10 cellular contexts compared by ENCODE assay signal in the genomic region with DNA sequence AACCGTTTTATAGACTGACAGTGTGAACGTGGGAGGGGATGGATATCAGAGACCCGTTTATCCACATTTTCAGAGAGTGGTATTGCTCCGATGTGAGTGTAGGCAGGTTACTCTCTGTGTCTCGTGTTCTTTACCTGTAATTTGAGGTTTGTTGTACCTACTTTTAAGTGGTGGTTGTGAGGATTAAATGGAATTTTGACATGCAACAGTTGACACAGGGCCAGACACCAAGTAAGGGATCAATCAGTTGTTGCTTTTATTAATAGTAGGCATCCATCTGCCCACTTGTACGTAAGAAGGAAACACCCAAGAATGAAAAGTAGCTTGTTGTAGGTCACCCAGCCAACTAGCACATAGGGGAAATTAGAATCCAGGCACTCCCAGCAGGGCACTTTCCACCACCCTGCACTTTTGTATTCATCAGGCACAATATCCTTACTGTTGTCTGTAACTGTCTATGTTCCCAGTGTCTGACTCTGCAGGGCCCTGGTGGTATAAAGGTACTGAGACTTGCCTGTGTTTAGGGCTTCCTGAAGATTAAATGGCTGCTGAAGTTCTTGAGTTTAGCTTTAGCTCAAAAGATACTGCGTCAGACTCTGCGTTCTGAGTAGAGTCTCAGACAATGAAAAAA. TPM values are rescaled to one million over a fixed set of nuclear protein-coding genes. Genes with fewer than 3 reads are reported as not detected.
DNase-seq lines count a peak whose midpoint lies in the region; ATAC-seq and TF ChIP-seq lines count a peak whose summit lies in the region.
"Not testable (repeated sequence)": the region's sequence is repeated elsewhere in the genome, so short reads cannot be mapped to it uniquely, and the experiment has no call there.
"Had no signal": no experiment of that assay in that cellular context is flagged by ENCODE, and none has a peak within 500 bp of the region (broad histone marks: within the 10 kb centered on the region; RNA-seq: fewer than 3 reads in every experiment).

No MANE protein-coding gene starts in this region.

- H3K27ac ChIP-seq in OCI-LY1 (ENCODE audit: low read depth, low read length, poor library complexity, severe bottlenecking); coronary artery; rectal smooth muscle tissue (ENCODE audit: low read depth, low read length); uterus: not testable (repeated sequence)
- H3K27ac ChIP-seq in heart right ventricle, result peak overlapping the region in 3 of 10 donors; percentile 55 to 69 (median 68)

- not testable (repeated sequence) for H3K27ac Mint-ChIP-seq in activated T-cell treated with anti-CD3 and anti-CD28 coated beads, Interleukin-2, amount 50 U/mL, for 72 hours
- H3K27ac Mint-ChIP-seq in mesothelial cell of epicardium, result peak overlapping the region; percentile 88

- not testable (repeated sequence) for H4K20me1 ChIP-seq in OCI-LY1 (ENCODE audit: insufficient read depth, low read length)

- not testable (repeated sequence) for ATAC-seq in activated T-cell treated with anti-CD3 and anti-CD28 coated beads, Interleukin-2, amount 50 U/mL, for 72 hours (replicated peaks in 1 of 2); heart right ventricle

- H3K9me3 Mint-ChIP-seq in activated T-cell treated with anti-CD3 and anti-CD28 coated beads, Interleukin-2, amount 50 U/mL, for 72 hours; mesothelial cell of epicardium: not testable (repeated sequence)

- WGBS in heart right ventricle, 2 donors, result 56 to 58% methylated on average over 8 of the region's 8 CpGs

- not testable (repeated sequence) for DNase-seq in GM06990 (ENCODE audit: extremely low read depth, insufficient read length); activated T-cell treated with anti-CD3 and anti-CD28 coated beads, Interleukin-2, amount 50 U/mL, for 72 hours; coronary artery (ENCODE audit: low spot score); heart right ventricle; mesothelial cell of epicardium (ENCODE audit: low spot score in 2 of 2, unreplicated experiment in 2 of 2); uterus

- not testable (repeated sequence) for H3K27me3 Mint-ChIP-seq in activated T-cell treated with anti-CD3 and anti-CD28 coated beads, Interleukin-2, amount 50 U/mL, for 72 hours (ENCODE audit: low read depth); mesothelial cell of epicardium (ENCODE audit: low read depth)

- peak overlapping the region; percentile 93 to 97 for H3K4me3 Mint-ChIP-seq in activated T-cell treated with anti-CD3 and anti-CD28 coated beads, Interleukin-2, amount 50 U/mL, for 72 hours
- H3K4me3 Mint-ChIP-seq in mesothelial cell of epicardium, result peak overlapping the region; percentile 92

- not testable (repeated sequence) for H2AFZ ChIP-seq in OCI-LY1 (ENCODE audit: low read length)

- not testable (repeated sequence) for H3F3A ChIP-seq in OCI-LY1 (ENCODE audit: insufficient read depth, low read length)

- H3K4me3 ChIP-seq in GM06990 (replicated peaks; ENCODE audit: low read depth, low read length) (peak overlapping the region; percentile 63), OCI-LY1 (ENCODE audit: low read depth, low read length, poor library complexity, severe bottlenecking) (peak overlapping the region; percentile 68), coronary artery (peak overlapping the region; percentile 75), heart right ventricle (peak overlapping the region; percentile 37 to 76 (median 66)), rectal smooth muscle tissue (ENCODE audit: low read length) (peak overlapping the region; percentile 56), uterus (peak overlapping the region; percentile 33 to 56)

- H3K79me2 ChIP-seq in OCI-LY1 (ENCODE audit: insufficient read depth, low read length), result not testable (repeated sequence)

- H3K4me2 ChIP-seq in OCI-LY1 (ENCODE audit: low read length), result peak overlapping the region; percentile 70

- not testable (repeated sequence) for H3K36me3 ChIP-seq in GM06990 (ENCODE audit: control insufficient read depth, insufficient read depth, low read length); OCI-LY1 (ENCODE audit: insufficient read depth, low read length); heart right ventricle; rectal smooth muscle tissue (ENCODE audit: control insufficient read depth, insufficient read depth, low read length); uterus

- not testable (repeated sequence) for H3K4me1 ChIP-seq in OCI-LY1 (ENCODE audit: insufficient read depth, low read length, severe bottlenecking); heart right ventricle; rectal smooth muscle tissue (ENCODE audit: control insufficient read depth, insufficient read depth, low read length); uterus

- H3K9me3 ChIP-seq in OCI-LY1 (ENCODE audit: low read length); heart right ventricle; uterus: not testable (repeated sequence)

- peaks cover 27% of the 10 kb centered on the region for H3K4me1 Mint-ChIP-seq in activated T-cell treated with anti-CD3 and anti-CD28 coated beads, Interleukin-2, amount 50 U/mL, for 72 hours (ENCODE audit: low read depth)
- not testable (repeated sequence) for H3K4me1 Mint-ChIP-seq in mesothelial cell of epicardium

- H3K9ac ChIP-seq in OCI-LY1 (ENCODE audit: low read length), result peak overlapping the region; percentile 66
- not testable (repeated sequence) for H3K9ac ChIP-seq in rectal smooth muscle tissue (ENCODE audit: low read length)

- H3K9me2 ChIP-seq in OCI-LY1 (ENCODE audit: low read depth, low read length), result not testable (repeated sequence)

- TF ChIP-seq CTCF in GM06990 (IDR thresholded peaks at IDR 0.05; ENCODE audit: insufficient read depth, low read length, poor library complexity, severe bottlenecking); OCI-LY1 (IDR thresholded peaks at IDR 0.05; ENCODE audit: low read length); coronary artery (IDR thresholded peaks at IDR 0.05); heart right ventricle (IDR thresholded peaks at IDR 0.05); mesothelial cell of epicardium (IDR thresholded peaks at IDR 0.05; ENCODE audit: unreplicated experiment); uterus (IDR thresholded peaks at IDR 0.05): not testable (repeated sequence)

- not testable (repeated sequence) for TF ChIP-seq POLR2A in uterus (IDR thresholded peaks at IDR 0.05)

- not testable (repeated sequence) for H3K27me3 ChIP-seq in GM06990 (replicated peaks; ENCODE audit: control insufficient read depth, insufficient read depth, low read length); OCI-LY1 (ENCODE audit: insufficient read depth, low read length); heart right ventricle; rectal smooth muscle tissue (ENCODE audit: control insufficient read depth, insufficient read depth, low read length); uterus

- not testable (repeated sequence) for H3K36me3 Mint-ChIP-seq in activated T-cell treated with anti-CD3 and anti-CD28 coated beads, Interleukin-2, amount 50 U/mL, for 72 hours (ENCODE audit: insufficient read depth in 2 of 2); mesothelial cell of epicardium

- intact Hi-C loops in heart right ventricle (cut with DNase I); uterus (cut with DNase I; ENCODE audit: low total_unique reads): not testable (repeated sequence)

RNA-seq across cellular contexts. Expression of a gene that starts 16.5 kb away (rescaled TPM):
- 1 to 10 TPM; 4.0 to 4.3 TPM for total RNA-seq in activated T-cell treated with anti-CD3 and anti-CD28 coated beads, Interleukin-2, amount 50 U/mL, for 72 hours
- 1 to 10 TPM in 1 of 10 donors, under 1 TPM in 9; 0.28 to 1.1 (median 0.79) TPM for total RNA-seq in heart right ventricle
- polyA plus RNA-seq in heart right ventricle, result under 1 TPM; 0.22 to 0.35 TPM
- 20.4 to 21.3 TPM (median 20.9 TPM) in 3 replicates for total RNA-seq in mesothelial cell of epicardium
- 10 to 100 TPM in 2 of 4 donors, 1 to 10 TPM in 2; 1.5 to 17.6 (median 9.8) TPM for total RNA-seq in uterus

RNA-seq across cellular contexts. Expression of a gene that starts 45.3 kb away (rescaled TPM):
- total RNA-seq in activated T-cell treated with anti-CD3 and anti-CD28 coated beads, Interleukin-2, amount 50 U/mL, for 72 hours, result under 1 TPM; 0.07 TPM
- total RNA-seq in heart right ventricle (under 1 TPM in 2 of 10 donors, not detected in 8; 0.10 to 0.15 TPM), mesothelial cell of epicardium (0.16 to 0.42 TPM (median 0.18 TPM) in 3 replicates), uterus (under 1 TPM in 1 of 4 donors, not detected in 3; 0.07 TPM)
- polyA plus RNA-seq in heart right ventricle, result under 1 TPM; 0.03 to 0.07 TPM
- total RNA-seq: activated naive CD4-positive, alpha-beta T cell treated with anti-CD3 and anti-CD28 coated beads, Interleukin-2, amount 50 U/mL, for 72 hours had no signal

RNA-seq across cellular contexts. Expression of a gene that starts 54.4 kb away (rescaled TPM):
- total RNA-seq in activated T-cell treated with anti-CD3 and anti-CD28 coated beads, Interleukin-2, amount 50 U/mL, for 72 hours, result not detected
- total RNA-seq in heart right ventricle, result not detected
- not detected for polyA plus RNA-seq in heart right ventricle
- 0.18 to 0.52 TPM (median 0.45 TPM) in 3 replicates for total RNA-seq in mesothelial cell of epicardium
- total RNA-seq in uterus, result not detected
- total RNA-seq: activated naive CD4-positive, alpha-beta T cell treated with anti-CD3 and anti-CD28 coated beads, Interleukin-2, amount 50 U/mL, for 72 hours; thyroid gland had no signal
